19 cellular contexts compared by ENCODE assay signal in the genomic region with DNA sequence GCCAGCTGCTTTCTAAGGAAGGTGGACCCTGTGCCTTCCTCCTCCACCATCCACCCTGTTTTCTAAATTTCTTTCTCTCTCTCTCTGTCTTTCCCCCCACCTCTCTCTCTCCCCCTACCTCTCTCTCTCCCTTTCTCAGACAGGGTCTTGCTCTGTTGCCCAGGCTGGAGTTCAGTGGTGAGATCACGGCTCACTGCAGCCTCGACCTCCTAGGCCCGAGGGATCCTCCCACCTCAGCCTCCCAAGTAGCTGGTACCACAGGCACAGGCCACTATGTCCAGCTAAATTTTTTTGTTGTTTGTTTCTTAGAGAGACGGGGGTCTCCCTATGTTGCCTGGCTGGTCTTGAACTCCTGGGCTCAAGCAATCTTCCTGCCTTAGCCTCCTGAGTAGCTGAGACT. TPM values are rescaled to one million over a fixed set of nuclear protein-coding genes. Genes with fewer than 3 reads are reported as not detected.
A peak's percentile ranks its signal among the peaks of the same experiment; 100 is the strongest.
DNase-seq lines count a peak whose midpoint lies in the region; ATAC-seq, FAIRE-seq and TF ChIP-seq lines count a peak whose summit lies in the region.
"Had no signal": no experiment of that assay in that cellular context is flagged by ENCODE, and none has a peak within 500 bp of the region (broad histone marks: within the 10 kb centered on the region; RNA-seq: fewer than 3 reads in every experiment).

No MANE protein-coding gene starts in this region.

- BruUV-seq in OCI-LY7 (replicated peaks; lab: Mats Ljungman, UMichigan), result no TSS peak

- POLR2A ChIA-PET in OCI-LY7 (lab: Charles Lee), result interaction anchor here (0.6 to 1.1 kb wide), 2 partner anchors 239 to 275 kb away, joined by 3 to 4 read pairs; partner anchors contain the start of gene GTF2A1

- H3K27me3 ChIP-seq in BLaER1, result no peaks in the 10 kb centered on the region

- H3K27me3 Mint-ChIP-seq in effector memory CD8-positive, alpha-beta T cell, result peaks cover 0 to 7% of the 10 kb centered on the region in 2 donors
- H3K27me3 Mint-ChIP-seq: CD4-positive, alpha-beta T cell had no signal

- no peaks in the 10 kb centered on the region for H3K9me3 Mint-ChIP-seq in stimulated activated effector memory CD8-positive, alpha-beta T cell treated with anti-CD3 and anti-CD28 coated beads, Interleukin-12 subunit alpha, Interleukin-12 subunit beta, amount 100 ng/mL, for 72 hours
- no peaks in the 10 kb centered on the region for H3K9me3 Mint-ChIP-seq in effector memory CD8-positive, alpha-beta T cell
- H3K9me3 Mint-ChIP-seq: CD4-positive, alpha-beta T cell had no signal

- no peak overlapping the region for H3K4me3 ChIP-seq in BLaER1
- no peak overlapping the region for H3K4me3 ChIP-seq in OCI-LY7 (ENCODE audit: low read depth, low read length, poor library complexity, severe bottlenecking)
- H3K4me3 ChIP-seq in kidney (ENCODE audit: low read length in 2 of 2), result peak overlapping the region in 1 of 2 donors; percentile 31

- FAIRE-seq in kidney (lab: Jason Lieb, UNC), result no peak
- FAIRE-seq: D721Med, GM12892, GM18507 had no signal

- H3K4me1 Mint-ChIP-seq in stimulated activated effector memory CD8-positive, alpha-beta T cell treated with anti-CD3 and anti-CD28 coated beads, Interleukin-12 subunit alpha, Interleukin-12 subunit beta, amount 100 ng/mL, for 72 hours, result no peaks in the 10 kb centered on the region
- H3K4me1 Mint-ChIP-seq in effector memory CD8-positive, alpha-beta T cell (ENCODE audit: low read depth in 2 of 2), result peaks cover 0 to 7% of the 10 kb centered on the region in 2 donors

- no peaks in the 10 kb centered on the region for H3K9me2 ChIP-seq in OCI-LY7 (ENCODE audit: insufficient read depth, low read length)

- TF ChIP-seq CTCF in OCI-LY7 (conservative IDR thresholded peaks at IDR 0.05; ENCODE audit: low read length), result no peak
- no peak for TF ChIP-seq CTCF in kidney (IDR thresholded peaks at IDR 0.05; ENCODE audit: borderline replicate concordance, extremely low read depth, insufficient read depth)

- H3K79me2 ChIP-seq in OCI-LY7 (ENCODE audit: insufficient read depth, low read depth, low read length), result no peaks in the 10 kb centered on the region

- peak; percentile 17 for ATAC-seq in stimulated activated effector memory CD8-positive, alpha-beta T cell treated with anti-CD3 and anti-CD28 coated beads, Interleukin-12 subunit alpha, Interleukin-12 subunit beta, amount 100 ng/mL, for 72 hours
- ATAC-seq in effector memory CD8-positive, alpha-beta T cell (replicated peaks), result no peak
- ATAC-seq in GM21390 (IDR thresholded peaks at IDR 0.05; ENCODE audit: unreplicated experiment), result no peak

- H3K27ac ChIP-seq in BLaER1 (0 out of 2 replicates have a peak overlapping the region, but pooled peaks have one; percentile 44), OCI-LY7 (ENCODE audit: low read depth, low read length, poor library complexity, severe bottlenecking) (no peak overlapping the region), kidney (ENCODE audit: low read depth in 2 of 2, low read length in 2 of 2) (peak overlapping the region; percentile 75 to 83)

- CTCF ChIA-PET in OCI-LY7 (lab: Charles Lee; ENCODE audit: unreplicated experiment), result no interaction called here

- H3K4me2 ChIP-seq in BLaER1 (peak overlapping the region; percentile 7; the same call in 1 of the 2 replicates), OCI-LY7 (ENCODE audit: low read length) (no peak overlapping the region)

- H3K4me1 ChIP-seq in BLaER1, result peaks cover 18% of the 10 kb centered on the region
- H3K4me1 ChIP-seq in OCI-LY7 (ENCODE audit: insufficient read depth, low read length, poor library complexity, severe bottlenecking), result peaks cover 28% of the 10 kb centered on the region
- peaks cover 6 to 8% of the 10 kb centered on the region in 2 donors for H3K4me1 ChIP-seq in kidney (ENCODE audit: control insufficient read depth in 1 of 2, insufficient read depth in 1 of 2, low read depth in 1 of 2, low read length in 2 of 2)
- H3K4me1 ChIP-seq: Caco-2 had no signal

- H3K4me3 Mint-ChIP-seq in stimulated activated effector memory CD8-positive, alpha-beta T cell treated with anti-CD3 and anti-CD28 coated beads, Interleukin-12 subunit alpha, Interleukin-12 subunit beta, amount 100 ng/mL, for 72 hours, result no peak overlapping the region
- no peak overlapping the region for H3K4me3 Mint-ChIP-seq in effector memory CD8-positive, alpha-beta T cell
- H3K4me3 Mint-ChIP-seq: CD4-positive, alpha-beta T cell; H9 had no signal

- no peaks in the 10 kb centered on the region for H3K36me3 Mint-ChIP-seq in stimulated activated effector memory CD8-positive, alpha-beta T cell treated with anti-CD3 and anti-CD28 coated beads, Interleukin-12 subunit alpha, Interleukin-12 subunit beta, amount 100 ng/mL, for 72 hours
- no peaks in the 10 kb centered on the region for H3K36me3 Mint-ChIP-seq in effector memory CD8-positive, alpha-beta T cell (ENCODE audit: insufficient read depth)

- intact Hi-C loops in OCI-LY7 (cut with micrococcal nuclease; ENCODE audit: unreplicated experiment), result loop anchor here (5.0 kb wide), 2 partner anchors 463 to 473 kb away; no protein-coding TSS in a partner anchor
- intact Hi-C loops in kidney (cut with DNase I), result no loop called here

- H2AFZ ChIP-seq in OCI-LY7 (ENCODE audit: low read length), result peak overlapping the region; percentile 96

- no peaks in the 10 kb centered on the region for H4K20me1 ChIP-seq in BLaER1
- no peaks in the 10 kb centered on the region for H4K20me1 ChIP-seq in OCI-LY7 (ENCODE audit: insufficient read depth, low read length)

- H3K9me3 ChIP-seq in BLaER1, result no peaks in the 10 kb centered on the region; the same call in 1 of the 2 replicates
- no peaks in the 10 kb centered on the region for H3K9me3 ChIP-seq in OCI-LY7 (ENCODE audit: low read length)
- no peaks in the 10 kb centered on the region for H3K9me3 ChIP-seq in kidney (ENCODE audit: control insufficient read depth in 1 of 2, low read length in 2 of 2)
- H3K9me3 ChIP-seq: Caco-2 had no signal

- H3K36me3 ChIP-seq in BLaER1 (no peaks in the 10 kb centered on the region), OCI-LY7 (ENCODE audit: insufficient read depth, low read length) (no peaks in the 10 kb centered on the region), kidney (ENCODE audit: control insufficient read depth in 1 of 2, insufficient read depth in 2 of 2, low read length in 2 of 2) (no peaks in the 10 kb centered on the region)

- H3K9ac ChIP-seq in BLaER1 (no peak overlapping the region), kidney (ENCODE audit: low read length in 2 of 2) (peak overlapping the region in 1 of 2 donors; percentile 57)

- H3K27ac Mint-ChIP-seq in stimulated activated effector memory CD8-positive, alpha-beta T cell treated with anti-CD3 and anti-CD28 coated beads, Interleukin-12 subunit alpha, Interleukin-12 subunit beta, amount 100 ng/mL, for 72 hours, result no peak overlapping the region
- H3K27ac Mint-ChIP-seq in effector memory CD8-positive, alpha-beta T cell, result no peak overlapping the region
- H3K27ac Mint-ChIP-seq: CD4-positive, alpha-beta T cell; H9 had no signal

- DNase-seq in OCI-LY7 (ENCODE audit: low spot score) (no peak), kidney (no peak), epidermal melanocyte (ENCODE audit: insufficient read length, low spot score) (no peak)
- DNase-seq in stimulated activated effector memory CD8-positive, alpha-beta T cell treated with anti-CD3 and anti-CD28 coated beads, Interleukin-12 subunit alpha, Interleukin-12 subunit beta, amount 100 ng/mL, for 72 hours (ENCODE audit: low spot score in 2 of 2), result no peak
- no peak for DNase-seq in effector memory CD8-positive, alpha-beta T cell
- DNase-seq: 8988T; C1 segment of cervical spinal cord; Caco-2; CD4-positive, alpha-beta T cell; GDM1; GOT3; H9; IMR-90 had no signal

RNA-seq across cellular contexts. Expression of gene STON2, which starts 59.8 kb away (rescaled TPM):
- 0.25 and 0.28 TPM in 2 replicates for total RNA-seq in OCI-LY7 (2014; rRNA removed; shearing (Covaris generic))
- total RNA-seq in OCI-LY7 (2022) (not detected in 2 replicates), kidney (86.6 TPM)
- 14.8 TPM for polyA plus RNA-seq in kidney (ENCODE audit: insufficient read depth, low read depth, low replicate concordance)
- total RNA-seq: CD4-positive, alpha-beta T cell; IMR-90 had no signal
- polyA plus RNA-seq: AG04450, IMR-90 had no signal

Comparison
In these comparisons a context has a peak if more than half of its experiments do, and no peak if none do; other contexts are left out.
1. RNA of gene STON2, which starts 59.8 kb away (total RNA-seq): 86.6 TPM in kidney (single experiment); 0.25 to 0.28 TPM in OCI-LY7; every median in the first group is over 10 times any median in the second.